In the genomic region with DNA sequence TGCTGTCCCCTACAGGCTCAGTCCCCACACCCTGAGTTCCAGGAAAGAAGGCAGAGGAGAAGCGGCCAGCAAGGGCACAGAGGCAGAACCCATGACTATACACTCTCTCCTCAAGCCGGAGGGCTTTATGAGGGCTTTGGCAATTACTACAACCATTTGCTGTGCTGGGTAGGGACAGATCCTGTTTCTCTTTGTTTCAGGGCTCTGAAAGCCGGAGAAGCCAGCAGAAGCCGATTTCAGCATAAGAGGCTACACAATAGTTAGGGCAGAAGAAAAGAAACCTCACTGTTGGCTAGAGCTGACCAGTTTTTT, we compare ENCODE assay signal across 12 cellular contexts. TPM values are rescaled to one million over a fixed set of nuclear protein-coding genes. Genes with fewer than 3 reads are reported as not detected.
DNase-seq lines count a peak whose midpoint lies in the region; ATAC-seq and TF ChIP-seq lines count a peak whose summit lies in the region.
"Had no signal": no experiment of that assay in that cellular context is flagged by ENCODE, and none has a peak within 500 bp of the region (broad histone marks: within the 10 kb centered on the region; RNA-seq: fewer than 3 reads in every experiment).

No MANE protein-coding gene starts in this region.

- peaks cover 50% of the 10 kb centered on the region for H3K4me1 ChIP-seq in adipocyte (ENCODE audit: control insufficient read depth, insufficient read depth, low read length)
- peaks cover 0 to 7% of the 10 kb centered on the region in 2 donors for H3K4me1 ChIP-seq in lung (ENCODE audit: control insufficient read depth in 2 of 2, insufficient read depth in 2 of 2, low read length in 2 of 2)
- peaks cover 51% of the 10 kb centered on the region for H3K4me1 ChIP-seq in stomach smooth muscle (ENCODE audit: control insufficient read depth, insufficient read depth, low read length)
- peaks cover 42% of the 10 kb centered on the region for H3K4me1 ChIP-seq in GM23248 (ENCODE audit: insufficient read depth)

- H3K27ac ChIP-seq in lung (ENCODE audit: low read depth in 1 of 2, low read length in 1 of 2) (peak overlapping the region; percentile 64 to 65), stomach smooth muscle (ENCODE audit: low read length) (peak overlapping the region; percentile 81), GM23248 (no peak overlapping the region)
- H3K27ac ChIP-seq: 22Rv1 had no signal

- WGBS in lung, 2 donors, result 79 to 89% methylated on average over 4 of the region's 4 CpGs
- WGBS in GM23248 (ENCODE audit: low coverage in 1 of 2, low lambda C conversion rate in 2 of 2, missing lambda C conversion rate in 2 of 2), 2 experiments, result 29 to 44% methylated on average over 4 of the region's 4 CpGs

- H3K36me3 ChIP-seq in adipocyte (ENCODE audit: control insufficient read depth, insufficient read depth, low read length, severe bottlenecking) (peaks cover 42% of the 10 kb centered on the region), lung (ENCODE audit: control insufficient read depth in 2 of 2, insufficient read depth in 2 of 2, low read length in 2 of 2) (peaks cover 14 to 45% of the 10 kb centered on the region in 2 donors), stomach smooth muscle (ENCODE audit: control insufficient read depth in 2 of 2, insufficient read depth in 2 of 2, low read length in 2 of 2) (peaks cover 31 to 34% of the 10 kb centered on the region in 2 donors), GM23248 (ENCODE audit: low read depth) (peaks cover 10% of the 10 kb centered on the region; the same call in 1 of the 2 replicates)

- peaks cover 34% of the 10 kb centered on the region for H3F3A ChIP-seq in GM23248 (ENCODE audit: insufficient read depth)

- no peaks in the 10 kb centered on the region for H3K27me3 ChIP-seq in adipocyte (replicated peaks; ENCODE audit: control insufficient read depth, insufficient read depth, low read length)
- no peaks in the 10 kb centered on the region for H3K27me3 ChIP-seq in lung (ENCODE audit: control insufficient read depth, insufficient read depth)
- no peaks in the 10 kb centered on the region for H3K27me3 ChIP-seq in stomach smooth muscle (ENCODE audit: control insufficient read depth in 1 of 2, insufficient read depth in 2 of 2, low read length in 2 of 2)
- no peaks in the 10 kb centered on the region for H3K27me3 ChIP-seq in GM23248 (replicated peaks; ENCODE audit: insufficient read depth)

- no peak overlapping the region for H2AFZ ChIP-seq in GM23248

- H3K4me2 ChIP-seq in GM23248 (ENCODE audit: unreplicated experiment), result no peak overlapping the region

- in situ Hi-C loops in GM23248 (cut with MboI), result loop anchor here (25.0 kb wide), 1 partner anchor 206 kb away; the partner anchor contains the start of gene AHDC1

- H3K4me3 ChIP-seq in adipocyte (ENCODE audit: low read length), result no peak overlapping the region
- H3K4me3 ChIP-seq in lung, result no peak overlapping the region
- no peak overlapping the region for H3K4me3 ChIP-seq in stomach smooth muscle (ENCODE audit: low read length in 2 of 2)
- no peak overlapping the region for H3K4me3 ChIP-seq in GM23248
- H3K4me3 ChIP-seq: K562 had no signal

- ATAC-seq in lung (ENCODE audit: insufficient read depth, low FRiP score) (no peak), GM21515 (IDR thresholded peaks at IDR 0.05; ENCODE audit: unreplicated experiment) (no peak), GM19395 (IDR thresholded peaks at IDR 0.05; ENCODE audit: unreplicated experiment) (no peak)

- DNase-seq in NCI-H2029 (lab: John Stamatoyannopoulos, UW) (peak; percentile 28), NCI-H2029 treated with DMSO at 0.1 percent for 48 hours (lab: John Stamatoyannopoulos, UW) (no peak), adipocyte (ENCODE audit: low read depth) (no peak), lung (ENCODE audit: low spot score) (no peak), GM23248 (no peak)
- DNase-seq: DMS153 had no signal

- H3K9me3 ChIP-seq in adipocyte (ENCODE audit: control insufficient read depth, low read length) (no peaks in the 10 kb centered on the region), lung (ENCODE audit: control insufficient read depth in 2 of 2, insufficient read depth in 1 of 2, low read length in 1 of 2) (no peaks in the 10 kb centered on the region), stomach smooth muscle (ENCODE audit: control insufficient read depth in 2 of 2, low read length in 2 of 2) (no peaks in the 10 kb centered on the region), GM23248 (ENCODE audit: low read depth) (no peaks in the 10 kb centered on the region)

- H3K9me2 ChIP-seq in GM23248 (ENCODE audit: insufficient read depth), result no peaks in the 10 kb centered on the region

- no peak for TF ChIP-seq CTCF in lung (IDR thresholded peaks at IDR 0.05; ENCODE audit: control extremely low read depth, extremely low read depth)

- H3K9ac ChIP-seq in adipocyte (ENCODE audit: low read length) (peak overlapping the region; percentile 76), stomach smooth muscle (ENCODE audit: low read length in 2 of 2) (peak overlapping the region; percentile 1 to 13), GM23248 (no peak overlapping the region)

- H3K79me2 ChIP-seq in GM23248 (ENCODE audit: insufficient read depth), result no peaks in the 10 kb centered on the region

- no peaks in the 10 kb centered on the region for H4K20me1 ChIP-seq in GM23248 (ENCODE audit: insufficient read depth)

RNA-seq across cellular contexts. Expression of gene GPR3, which starts 13.9 kb away (rescaled TPM):
- under 1 TPM; 0.51 to 0.58 TPM for total RNA-seq in lung
- polyA plus RNA-seq in lung (1 to 10 TPM; 1.3 to 1.8 TPM), GM23248 (2016; fragmentation: Nextera tagmentation; extraction: Ambion mirVana) (1.6 and 1.8 TPM in 2 replicates)
- 0.32 and 0.38 TPM in 2 replicates for total RNA-seq in GM23248 (2014; rRNA removed; shearing (Covaris generic))

RNA-seq across cellular contexts. Expression of gene CD164L2, which starts 23.2 kb away (rescaled TPM):
- total RNA-seq in lung, result 10 to 100 TPM in 1 of 2 donors, 1 to 10 TPM in 1; 6.3 to 19.8 TPM
- 10 to 100 TPM in 1 of 2 donors, 1 to 10 TPM in 1; 6.8 to 11.0 TPM for polyA plus RNA-seq in lung
- not detected in 2 replicates for total RNA-seq in GM23248 (2014; rRNA removed; shearing (Covaris generic))
- polyA plus RNA-seq in GM23248 (2016; fragmentation: Nextera tagmentation; extraction: Ambion mirVana), result not detected in 2 replicates
- total RNA-seq: T-helper 1 cell treated with Interleukin-12 subunit alpha and Interleukin-12 subunit beta and Interleukin-4 antibody, amounts not matched to agents 30 ng/mL and 1 ng/mL, for 36 hours had no signal

RNA-seq across cellular contexts. Expression of gene FCN3, which starts 31.7 kb away (rescaled TPM):
- 100 to 1,000 TPM in 1 of 2 donors, 10 to 100 TPM in 1; 36.6 to 611 TPM for total RNA-seq in lung
- 100 to 1,000 TPM; 452 to 489 TPM for polyA plus RNA-seq in lung
- total RNA-seq in GM23248 (2014; rRNA removed; shearing (Covaris generic)), result not detected in 2 replicates
- polyA plus RNA-seq in GM23248 (2016; fragmentation: Nextera tagmentation; extraction: Ambion mirVana), result not detected in 2 replicates
- total RNA-seq: T-helper 1 cell treated with Interleukin-12 subunit alpha and Interleukin-12 subunit beta and Interleukin-4 antibody, amounts not matched to agents 30 ng/mL and 1 ng/mL, for 36 hours had no signal
- polyA plus RNA-seq: K562 had no signal

RNA-seq across cellular contexts. Expression of gene MAP3K6, which starts 39.5 kb away (rescaled TPM):
- 10 to 100 TPM; 17.0 to 96.6 TPM for total RNA-seq in lung
- polyA plus RNA-seq in lung (10 to 100 TPM; 53.1 to 72.5 TPM), GM23248 (2016; fragmentation: Nextera tagmentation; extraction: Ambion mirVana) (13.7 and 17.9 TPM in 2 replicates)
- 31.5 and 40.3 TPM in 2 replicates for total RNA-seq in GM23248 (2014; rRNA removed; shearing (Covaris generic))

Comparison
In these comparisons a context has a peak if more than half of its experiments do, and no peak if none do; other contexts are left out.
1. RNA of gene FCN3, which starts 31.7 kb away (total RNA-seq): 36.6 to 611 TPM in lung; not detected in GM23248; every median in the first group is over 10 times any median in the second.